ENCODE assay signal across 12 cellular contexts in the genomic region with DNA sequence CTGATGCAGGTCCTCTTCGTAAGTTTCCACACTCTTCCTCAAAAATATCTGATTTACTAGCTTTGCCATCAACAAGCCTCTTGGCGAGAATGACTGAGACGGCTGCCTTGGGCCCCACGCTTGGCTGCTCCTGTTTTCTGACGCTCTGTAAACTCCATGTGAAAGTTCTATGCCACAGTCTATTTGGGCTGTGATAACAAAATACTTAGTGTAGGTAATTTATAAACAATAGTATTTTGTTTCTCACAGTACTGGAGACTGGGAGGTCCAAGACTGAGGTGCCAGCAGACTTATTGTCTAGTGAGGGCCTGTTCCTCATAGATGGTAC.
A peak's percentile ranks its signal among the peaks of the same experiment; 100 is the strongest.
DNase-seq lines count a peak whose midpoint lies in the region; ATAC-seq, FAIRE-seq and TF ChIP-seq lines count a peak whose summit lies in the region.
"Had no signal": no experiment of that assay in that cellular context is flagged by ENCODE, and none has a peak within 500 bp of the region (broad histone marks: within the 10 kb centered on the region; RNA-seq: fewer than 3 reads in every experiment).

No MANE protein-coding gene starts in this region.

- TF ChIP-seq POLR2A in lower leg skin (IDR thresholded peaks at IDR 0.05): no peak

- WGBS in lower leg skin, 2 donors: 84 to 89% methylated on average over 5 of the region's 5 CpGs

- peak overlapping the region in 2 of 3 donors; percentile 13 to 14 for H3K27ac Mint-ChIP-seq in IgD-negative memory B cell
- H3K27ac Mint-ChIP-seq in stimulated activated effector memory CD8-positive, alpha-beta T cell treated with anti-CD3 and anti-CD28 coated beads, Interleukin-12 subunit alpha, Interleukin-12 subunit beta, amount 100 ng/mL, for 72 hours: peak overlapping the region; percentile 13
- H3K27ac Mint-ChIP-seq: activated CD4-positive, alpha-beta memory T cell treated with anti-CD3 and anti-CD28 coated beads, Interleukin-2, amount 10 ng/mL, durations not matched to agents 7 days and 5 days had no signal

- intact Hi-C loops in lower leg skin (cut with DNase I; ENCODE audit: low total_unique reads): no loop called here

- DNase-seq in GM19239 (ENCODE audit: insufficient read length, low spot score) (no peak), frontal cortex (ENCODE audit: low spot score in 2 of 2) (no peak), lower leg skin (ENCODE audit: low spot score in 2 of 2) (no peak), NCI-H1436 treated with DMSO at 0.1 percent for 48 hours (lab: John Stamatoyannopoulos, UW) (no peak)
- DNase-seq in stimulated activated effector memory CD8-positive, alpha-beta T cell treated with anti-CD3 and anti-CD28 coated beads, Interleukin-12 subunit alpha, Interleukin-12 subunit beta, amount 100 ng/mL, for 72 hours (ENCODE audit: low spot score in 2 of 2): no peak
- DNase-seq: activated CD4-positive, alpha-beta memory T cell treated with anti-CD3 and anti-CD28 coated beads, Interleukin-2, amount 10 ng/mL, durations not matched to agents 7 days and 5 days; foreskin melanocyte had no signal

- peaks cover 8% of the 10 kb centered on the region for H3K36me3 Mint-ChIP-seq in IgD-negative memory B cell
- peaks cover 78% of the 10 kb centered on the region for H3K36me3 Mint-ChIP-seq in stimulated activated effector memory CD8-positive, alpha-beta T cell treated with anti-CD3 and anti-CD28 coated beads, Interleukin-12 subunit alpha, Interleukin-12 subunit beta, amount 100 ng/mL, for 72 hours

- peak overlapping the region in 2 of 4 donors; percentile 13 to 72 for H3K4me3 Mint-ChIP-seq in IgD-negative memory B cell
- no peak overlapping the region for H3K4me3 Mint-ChIP-seq in stimulated activated effector memory CD8-positive, alpha-beta T cell treated with anti-CD3 and anti-CD28 coated beads, Interleukin-12 subunit alpha, Interleukin-12 subunit beta, amount 100 ng/mL, for 72 hours
- H3K4me3 Mint-ChIP-seq: activated CD4-positive, alpha-beta memory T cell treated with anti-CD3 and anti-CD28 coated beads, Interleukin-2, amount 10 ng/mL, durations not matched to agents 7 days and 5 days had no signal

- TF ChIP-seq CTCF in lower leg skin (IDR thresholded peaks at IDR 0.05): no peak

- peaks cover 4 to 8% (median 6%) of the 10 kb centered on the region in 3 donors for H3K9me3 Mint-ChIP-seq in IgD-negative memory B cell
- peaks cover 8% of the 10 kb centered on the region for H3K9me3 Mint-ChIP-seq in stimulated activated effector memory CD8-positive, alpha-beta T cell treated with anti-CD3 and anti-CD28 coated beads, Interleukin-12 subunit alpha, Interleukin-12 subunit beta, amount 100 ng/mL, for 72 hours

- FAIRE-seq in GM19239 (lab: Jason Lieb, UNC) (peak; percentile 23), frontal cortex (lab: Jason Lieb, UNC) (no peak)
- FAIRE-seq: bronchial epithelial cell had no signal

- peaks cover 20% of the 10 kb centered on the region for H3K27me3 Mint-ChIP-seq in IgD-negative memory B cell
- H3K27me3 Mint-ChIP-seq: activated CD4-positive, alpha-beta memory T cell treated with anti-CD3 and anti-CD28 coated beads, Interleukin-2, amount 10 ng/mL, durations not matched to agents 7 days and 5 days had no signal

- H3K4me3 ChIP-seq in lower leg skin (ENCODE audit: low read depth, poor library complexity, severe bottlenecking): no peak overlapping the region
- H3K4me3 ChIP-seq: mucosa of descending colon had no signal

- ATAC-seq in HG02588 (IDR thresholded peaks at IDR 0.05; ENCODE audit: unreplicated experiment) (peak; percentile 26), HG03565 (IDR thresholded peaks at IDR 0.05; ENCODE audit: unreplicated experiment) (no peak)
- ATAC-seq in stimulated activated effector memory CD8-positive, alpha-beta T cell treated with anti-CD3 and anti-CD28 coated beads, Interleukin-12 subunit alpha, Interleukin-12 subunit beta, amount 100 ng/mL, for 72 hours: no peak

- H3K4me1 Mint-ChIP-seq in IgD-negative memory B cell: peaks cover 6 to 15% (median 12%) of the 10 kb centered on the region in 3 donors
- H3K4me1 Mint-ChIP-seq in stimulated activated effector memory CD8-positive, alpha-beta T cell treated with anti-CD3 and anti-CD28 coated beads, Interleukin-12 subunit alpha, Interleukin-12 subunit beta, amount 100 ng/mL, for 72 hours: peaks cover 25% of the 10 kb centered on the region
- H3K4me1 Mint-ChIP-seq: activated CD4-positive, alpha-beta memory T cell treated with anti-CD3 and anti-CD28 coated beads, Interleukin-2, amount 10 ng/mL, durations not matched to agents 7 days and 5 days had no signal
